In genomic region chr19:40445006-40445312, GRCh38 we compare ENCODE assay signal across 8 cellular contexts. TPM values are rescaled to one million over a fixed set of nuclear protein-coding genes. Genes with fewer than 3 reads are reported as not detected.
DNase-seq lines count a peak whose midpoint lies in the region; ATAC-seq and TF ChIP-seq lines count a peak whose summit lies in the region.

No MANE protein-coding gene starts in this region.

- no peaks in the 10 kb centered on the region for H3K27me3 Mint-ChIP-seq in activated CD4-positive, alpha-beta T cell treated with anti-CD3 and anti-CD28 coated beads, Interleukin-2, amount 10 ng/mL, durations not matched to agents 7 days and 5 days

- H3K9me3 Mint-ChIP-seq in activated CD4-positive, alpha-beta T cell treated with anti-CD3 and anti-CD28 coated beads, Interleukin-2, amount 10 ng/mL, durations not matched to agents 7 days and 5 days: no peaks in the 10 kb centered on the region

- CTCF ChIA-PET in activated CD4-positive, alpha-beta T cell treated with anti-CD3 and anti-CD28 coated beads, Interleukin-2, amount 10 ng/mL, durations not matched to agents 7 days and 5 days (lab: Charles Lee): no interaction called here

- peak overlapping the region; percentile 97 for H3K4me3 Mint-ChIP-seq in activated CD4-positive, alpha-beta T cell treated with anti-CD3 and anti-CD28 coated beads, Interleukin-2, amount 10 ng/mL, durations not matched to agents 7 days and 5 days

- H3K36me3 ChIP-seq in adrenal gland (replicated peaks in 1 of 2) (peaks cover 0 to 31% of the 10 kb centered on the region in 2 donors), left lung (peaks cover 0 to 54% of the 10 kb centered on the region in 2 donors), testis (ENCODE audit: low read depth, missing control alignments) (no peaks in the 10 kb centered on the region)

- H3K27me3 ChIP-seq in adrenal gland: no peaks in the 10 kb centered on the region
- no peaks in the 10 kb centered on the region for H3K27me3 ChIP-seq in left lung
- no peaks in the 10 kb centered on the region for H3K27me3 ChIP-seq in testis

- DNase-seq in activated CD4-positive, alpha-beta T cell treated with anti-CD3 and anti-CD28 coated beads, Interleukin-2, amount 10 ng/mL, durations not matched to agents 7 days and 5 days: no peak
- DNase-seq in activated CD4-positive, alpha-beta T cell treated with anti-CD3 and anti-CD28 coated beads for 4 hours: no peak
- DNase-seq in adrenal gland: no peak
- DNase-seq in left lung: no peak
- DNase-seq in testis: no peak
- no peak for DNase-seq in NCI-H128 (lab: John Stamatoyannopoulos, UW; ENCODE audit: unreplicated experiment)

- POLR2A ChIA-PET in activated CD4-positive, alpha-beta T cell treated with anti-CD3 and anti-CD28 coated beads, Interleukin-2, amount 10 ng/mL, durations not matched to agents 7 days and 5 days (lab: Charles Lee): no interaction called here

- no peak for ATAC-seq in left lung
- ATAC-seq in HG02884 (IDR thresholded peaks at IDR 0.05; ENCODE audit: unreplicated experiment): no peak
- no peak for ATAC-seq in HG02981 (IDR thresholded peaks at IDR 0.05; ENCODE audit: unreplicated experiment)

- H3K36me3 Mint-ChIP-seq in activated CD4-positive, alpha-beta T cell treated with anti-CD3 and anti-CD28 coated beads, Interleukin-2, amount 10 ng/mL, durations not matched to agents 7 days and 5 days (ENCODE audit: low read depth): peaks cover 12% of the 10 kb centered on the region

- H3K9me3 ChIP-seq in adrenal gland (replicated peaks in 1 of 3) (no peaks in the 10 kb centered on the region), left lung (no peaks in the 10 kb centered on the region), testis (no peaks in the 10 kb centered on the region)

- peaks cover 19% of the 10 kb centered on the region for H3K4me1 Mint-ChIP-seq in activated CD4-positive, alpha-beta T cell treated with anti-CD3 and anti-CD28 coated beads, Interleukin-2, amount 10 ng/mL, durations not matched to agents 7 days and 5 days

- H3K27ac ChIP-seq in adrenal gland: peak overlapping the region in 4 of 5 donors; percentile 94 to 99 (median 96)
- peak overlapping the region; percentile 91 to 95 for H3K27ac ChIP-seq in left lung
- peak overlapping the region; percentile 92 to 100 for H3K27ac ChIP-seq in testis

- H3K4me3 ChIP-seq in adrenal gland: peak overlapping the region in 2 of 4 donors; percentile 75 to 94
- H3K4me3 ChIP-seq in left lung: peak overlapping the region; percentile 76 to 78
- H3K4me3 ChIP-seq in testis: peak overlapping the region; percentile 85 to 92

- TF ChIP-seq POLR2A in adrenal gland (IDR thresholded peaks at IDR 0.05): no peak
- TF ChIP-seq POLR2A in testis (IDR thresholded peaks at IDR 0.05): no peak

- H3K27ac Mint-ChIP-seq in activated CD4-positive, alpha-beta T cell treated with anti-CD3 and anti-CD28 coated beads, Interleukin-2, amount 10 ng/mL, durations not matched to agents 7 days and 5 days: peak overlapping the region; percentile 96

- intact Hi-C loops in adrenal gland (cut with DNase I) (no loop called here), left lung (cut with DNase I) (no loop called here), testis (cut with DNase I; ENCODE audit: low total_unique reads) (no loop called here)

- TF ChIP-seq CTCF in adrenal gland (IDR thresholded peaks at IDR 0.05) (no peak), left lung (IDR thresholded peaks at IDR 0.05) (no peak), testis (IDR thresholded peaks at IDR 0.05) (no peak)

- WGBS in adrenal gland, 4 donors: 28 to 31% (median 30%) methylated on average over 9 of the region's 9 CpGs
- 23 to 30% methylated on average over 9 of the region's 9 CpGs for WGBS in testis, 2 donors

- H3K4me1 ChIP-seq in adrenal gland (replicated peaks in 1 of 2) (peaks cover 10 to 19% of the 10 kb centered on the region in 2 donors), left lung (peaks cover 7 to 26% of the 10 kb centered on the region in 2 donors), testis (peaks cover 23% of the 10 kb centered on the region)

RNA-seq across cellular contexts. Expression of gene SERTAD3, which starts 0.8 kb away (rescaled TPM):
- 10 to 100 TPM; 10.6 to 10.9 TPM for total RNA-seq in activated CD4-positive, alpha-beta T cell treated with anti-CD3 and anti-CD28 coated beads, Interleukin-2, amount 10 ng/mL, durations not matched to agents 7 days and 5 days
- total RNA-seq in adrenal gland (10 to 100 TPM; 15.2 to 34.9 (median 29.5) TPM), left lung (10 to 100 TPM; 31.7 to 35.0 TPM), testis (10 to 100 TPM; 24.3 to 33.9 TPM)
- polyA plus RNA-seq in adrenal gland (10 to 100 TPM; 12.1 to 60.2 (median 32.4) TPM), testis (ENCODE audit: insufficient read depth, low read depth, low replicate concordance) (22.4 TPM)

RNA-seq across cellular contexts. Expression of gene SERTAD1, which starts 19.2 kb away (rescaled TPM):
- 1 to 10 TPM; 6.2 to 9.7 TPM for total RNA-seq in activated CD4-positive, alpha-beta T cell treated with anti-CD3 and anti-CD28 coated beads, Interleukin-2, amount 10 ng/mL, durations not matched to agents 7 days and 5 days
- total RNA-seq in adrenal gland (10 to 100 TPM; 10.2 to 20.8 (median 13.9) TPM), left lung (10 to 100 TPM; 14.8 to 17.5 TPM), testis (10 to 100 TPM in 1 of 2 donors, 1 to 10 TPM in 1; 8.6 to 10.9 TPM)
- polyA plus RNA-seq in adrenal gland (10 to 100 TPM in 2 of 3 donors, 1 to 10 TPM in 1; 1.7 to 20.6 (median 11.1) TPM), testis (ENCODE audit: insufficient read depth, low read depth, low replicate concordance) (8.3 TPM)

RNA-seq across cellular contexts. Expression of gene BLVRB, which starts 20.6 kb away (rescaled TPM):
- total RNA-seq in activated CD4-positive, alpha-beta T cell treated with anti-CD3 and anti-CD28 coated beads, Interleukin-2, amount 10 ng/mL, durations not matched to agents 7 days and 5 days: 10 to 100 TPM; 18.5 to 20.0 TPM
- 100 to 1,000 TPM in 5 of 8 donors, 10 to 100 TPM in 3; 85.8 to 303 (median 143) TPM for total RNA-seq in adrenal gland
- 100 to 1,000 TPM in 2 of 3 donors, 10 to 100 TPM in 1; 53.8 to 189 (median 124) TPM for polyA plus RNA-seq in adrenal gland
- total RNA-seq in left lung: 100 to 1,000 TPM; 123 to 192 TPM
- total RNA-seq in testis: 10 to 100 TPM; 25.0 to 43.3 TPM
- polyA plus RNA-seq in testis (ENCODE audit: insufficient read depth, low read depth, low replicate concordance): 36.8 TPM

RNA-seq across cellular contexts. Expression of gene SPTBN4, which starts 21.8 kb away (rescaled TPM):
- total RNA-seq in activated CD4-positive, alpha-beta T cell treated with anti-CD3 and anti-CD28 coated beads, Interleukin-2, amount 10 ng/mL, durations not matched to agents 7 days and 5 days: under 1 TPM; 0.23 to 0.50 TPM
- 1 to 10 TPM in 7 of 8 donors, under 1 TPM in 1; 0.91 to 5.4 (median 3.3) TPM for total RNA-seq in adrenal gland
- 10 to 100 TPM in 1 of 3 donors, 1 to 10 TPM in 2; 2.2 to 46.7 (median 9.9) TPM for polyA plus RNA-seq in adrenal gland
- 1 to 10 TPM in 1 of 2 donors, under 1 TPM in 1; 0.42 to 1.3 TPM for total RNA-seq in left lung
- total RNA-seq in testis: 10 to 100 TPM; 18.3 to 27.9 TPM
- 7.2 TPM for polyA plus RNA-seq in testis (ENCODE audit: insufficient read depth, low read depth, low replicate concordance)

RNA-seq across cellular contexts. Expression of gene PRX, which starts 31.8 kb away (rescaled TPM):
- under 1 TPM; 0.75 to 0.94 TPM for total RNA-seq in activated CD4-positive, alpha-beta T cell treated with anti-CD3 and anti-CD28 coated beads, Interleukin-2, amount 10 ng/mL, durations not matched to agents 7 days and 5 days
- total RNA-seq in adrenal gland: 10 to 100 TPM in 5 of 8 donors, 1 to 10 TPM in 3; 5.4 to 12.8 (median 10.4) TPM
- 1 to 10 TPM; 3.2 to 6.6 (median 3.9) TPM for polyA plus RNA-seq in adrenal gland
- 10 to 100 TPM; 18.7 to 20.0 TPM for total RNA-seq in left lung
- total RNA-seq in testis: 1 to 10 TPM; 4.9 to 5.1 TPM
- 3.6 TPM for polyA plus RNA-seq in testis (ENCODE audit: insufficient read depth, low read depth, low replicate concordance)
